In the genomic region with DNA sequence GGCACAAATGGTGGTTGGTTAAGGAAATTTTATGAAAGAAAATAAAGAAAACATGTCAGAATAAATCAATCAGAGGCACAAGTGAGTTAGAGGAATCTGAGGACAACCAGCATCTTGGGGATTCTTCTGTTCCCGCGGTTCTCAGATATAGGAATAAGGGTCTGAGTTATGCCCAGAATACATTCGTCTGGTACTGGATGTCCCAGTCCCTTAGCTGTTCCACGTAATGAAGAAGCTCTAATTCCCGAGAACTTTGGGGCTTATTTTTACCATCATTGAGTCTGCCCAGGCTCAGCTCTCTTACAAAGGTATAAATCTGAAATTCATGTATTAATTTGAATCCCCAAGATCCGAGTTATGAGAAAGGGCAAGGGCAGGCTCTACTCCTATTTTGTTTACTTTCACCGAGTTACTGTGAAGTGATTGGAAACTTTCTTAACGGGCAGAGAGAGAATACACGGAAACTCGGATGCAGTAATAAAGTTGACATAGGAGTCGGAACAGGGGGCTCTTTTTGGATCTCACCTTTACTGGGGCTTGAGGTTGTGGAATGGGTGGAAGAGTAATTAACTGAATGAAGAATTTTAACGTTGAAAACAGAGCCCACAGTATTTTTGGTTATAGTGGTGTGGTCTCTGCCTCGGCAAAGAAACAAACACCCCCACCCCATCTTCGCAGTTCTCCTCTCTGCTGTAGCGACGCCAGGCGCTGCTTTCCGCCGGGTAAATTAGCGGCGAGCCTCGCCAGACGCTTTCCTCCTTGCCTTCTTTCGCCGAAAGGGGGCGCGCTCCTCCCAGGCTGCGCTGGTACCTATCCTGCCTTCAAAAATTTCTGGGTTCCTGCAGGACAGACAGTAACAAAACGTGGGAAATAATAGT, we compare ENCODE assay signal across 9 cellular contexts. TPM values are rescaled to one million over a fixed set of nuclear protein-coding genes. Genes with fewer than 3 reads are reported as not detected.
DNase-seq lines count a peak whose midpoint lies in the region; ATAC-seq, FAIRE-seq and TF ChIP-seq lines count a peak whose summit lies in the region.
"Had no signal": no experiment of that assay in that cellular context is flagged by ENCODE, and none has a peak within 500 bp of the region (broad histone marks: within the 10 kb centered on the region; RNA-seq: fewer than 3 reads in every experiment).

No MANE protein-coding gene starts in this region.

- no peak overlapping the region for H2BK15ac ChIP-seq in H1 (ENCODE audit: low read length)

- 24% methylated on average over 29 of the region's 29 CpGs for WGBS in A549 (ENCODE audit: missing lambda C conversion rate)
- WGBS in H1 (ENCODE audit: extremely low coverage in 1 of 2, insufficient coverage in 1 of 2, insufficient read length in 1 of 2, insufficient replicate concordance in 2 of 2, low coverage in 1 of 2, low lambda C conversion rate in 2 of 2, missing lambda C conversion rate in 1 of 2), 2 experiments, result 9% methylated on average over 29 of the region's 29 CpGs; no CpG with 5 or more reads in 1 of the 2 experiments
- 6 to 7% methylated on average over 29 of the region's 29 CpGs for WGBS in sigmoid colon, 2 donors

- peak in 1 of 2 experiments; percentile 25; a peak in 2 of 5 replicates for TF ChIP-seq RAD21 in A549 (conservative IDR thresholded peaks at IDR 0.05 in 1 of 2, IDR thresholded peaks at IDR 0.05 in 1 of 2)
- peak; percentile 80 to 85 for TF ChIP-seq RAD21 in H1 (IDR thresholded peaks at IDR 0.05 in 1 of 2, conservative IDR thresholded peaks at IDR 0.05 in 1 of 2; ENCODE audit: low read depth in 2 of 2, low read length in 2 of 2)

- DNase-seq in A549 (ENCODE audit: low read depth in 1 of 2, low spot score in 1 of 2) (no peak), H1 (ENCODE audit: low read depth in 1 of 2, low spot score in 2 of 2) (peak in 1 of 2 experiments; percentile 96), mucosa of descending colon (peak; percentile 59 to 74 (median 71)), COR-L47 (lab: John Stamatoyannopoulos, UW) (no peak), sigmoid colon (no peak)

- TF ChIP-seq POLR2A in A549 (IDR thresholded peaks at IDR 0.05; ENCODE audit: low read length), result no peak
- TF ChIP-seq POLR2A in H1 (IDR thresholded peaks at IDR 0.05; ENCODE audit: control extremely low read depth in 1 of 2, low read depth in 2 of 2, low read length in 2 of 2), result no peak
- no peak for TF ChIP-seq POLR2A in sigmoid colon (IDR thresholded peaks at IDR 0.05)

- no peak overlapping the region for H3K4ac ChIP-seq in H1 (replicated peaks; ENCODE audit: insufficient read length, low read depth, low read length)

- peak; percentile 21; the same call in 2 of the 3 replicates for TF ChIP-seq CTCF in A549 (IDR thresholded peaks at IDR 0.05)
- peak; percentile 84 to 88 (median 86) for TF ChIP-seq CTCF in H1 (IDR thresholded peaks at IDR 0.05; ENCODE audit: control extremely low read depth in 1 of 3, insufficient read depth in 1 of 3, low read depth in 1 of 3, low read length in 3 of 3)
- TF ChIP-seq CTCF in mucosa of descending colon (IDR thresholded peaks at IDR 0.05), result peak; percentile 55
- TF ChIP-seq CTCF in sigmoid colon (IDR thresholded peaks at IDR 0.05), result peak in 2 of 4 experiments; percentile 23 to 39

- CTCF ChIA-PET in A549 (lab: Yijun Ruan, JAX), result no interaction called here
- CTCF ChIA-PET in H1 (lab: Charles Lee; ENCODE audit: partially characterized antibody), result interaction anchor here (0.7 to 3.1 kb wide), 7 partner anchors 13 to 459 kb away, joined by 3 to 24 read pairs (median 3); no protein-coding TSS in a partner anchor

- H3K27ac ChIP-seq in A549 (no peak overlapping the region), H1 (ENCODE audit: low read depth, low read length) (no peak overlapping the region), sigmoid colon (no peak overlapping the region)
- H3K27ac ChIP-seq: neutrophil had no signal

- H2BK5ac ChIP-seq in H1 (ENCODE audit: low read depth, low read length), result no peak overlapping the region

- H3K14ac ChIP-seq in H1 (ENCODE audit: insufficient read length), result no peak overlapping the region

- FAIRE-seq in A549 (lab: Jason Lieb, UNC) (no peak), H1 (lab: Jason Lieb, UNC) (no peak)

- no peak for TF ChIP-seq EP300 in A549 (IDR thresholded peaks at IDR 0.05)
- TF ChIP-seq EP300 in H1 (IDR thresholded peaks at IDR 0.05; ENCODE audit: borderline replicate concordance in 1 of 2, low read depth in 2 of 2, low read length in 2 of 2), result no peak
- no peak for TF ChIP-seq EP300 in sigmoid colon (IDR thresholded peaks at IDR 0.05)

- H3K4me2 ChIP-seq in A549, result no peak overlapping the region
- H3K4me2 ChIP-seq in H1 (ENCODE audit: insufficient read depth in 1 of 2, low read depth in 2 of 2, low read length in 2 of 2), result peak overlapping the region in 1 of 2 experiments; percentile 22; a peak in 2 of 4 replicates

- POLR2A ChIA-PET in A549 (lab: Yijun Ruan, JAX) (no interaction called here), H1 (lab: Charles Lee; ENCODE audit: partially characterized antibody) (no interaction called here)

- H2BK20ac ChIP-seq in H1 (ENCODE audit: low read length), result no peak overlapping the region

- ATAC-seq in A549, result peak in 1 of 2 experiments; percentile 68; a peak in 3 of 6 replicates
- ATAC-seq in HG02885 (IDR thresholded peaks at IDR 0.05; ENCODE audit: poor library complexity, unreplicated experiment), result peak; percentile 75
- ATAC-seq in mucosa of descending colon, result peak; percentile 71
- no peak for ATAC-seq in HG02571 (IDR thresholded peaks at IDR 0.05; ENCODE audit: unreplicated experiment)
- no peak for ATAC-seq in HG02970 (IDR thresholded peaks at IDR 0.05; ENCODE audit: low FRiP score, unreplicated experiment)

- H3K18ac ChIP-seq in H1 (ENCODE audit: extremely low read depth, low read length), result no peak overlapping the region

- no peak overlapping the region for H4K8ac ChIP-seq in H1 (ENCODE audit: extremely low read depth, insufficient read depth, low read length)

- no peak overlapping the region for H2BK120ac ChIP-seq in H1 (replicated peaks; ENCODE audit: low read depth, low read length)

- H3K4me3 ChIP-seq in A549 (no peak overlapping the region), H1 (ENCODE audit: extremely low read depth in 1 of 4, insufficient read depth in 2 of 4, low read depth in 3 of 4, low read length in 4 of 4) (peak overlapping the region in 1 of 4 experiments; percentile 41; a peak in 1 of 8 replicates), mucosa of descending colon (no peak overlapping the region), sigmoid colon (no peak overlapping the region)

- H3K9ac ChIP-seq in H1 (replicated peaks in 1 of 4; ENCODE audit: extremely low read depth in 1 of 4, low read depth in 3 of 4, low read length in 3 of 4), result no peak overlapping the region

- no peak overlapping the region for H4K91ac ChIP-seq in H1 (replicated peaks; ENCODE audit: insufficient read length, low read length)

- intact Hi-C loops in mucosa of descending colon (cut with DNase I, micrococcal nuclease), result no loop called here
- intact Hi-C loops in sigmoid colon (cut with DNase I), result no loop called here

- peaks cover 2 to 6% of the 10 kb centered on the region in 2 experiments for H4K20me1 ChIP-seq in H1 (replicated peaks in 1 of 2; ENCODE audit: control insufficient read depth in 1 of 2, insufficient read depth in 2 of 2, low read length in 2 of 2)

- no peaks in the 10 kb centered on the region for H3K79me1 ChIP-seq in H1 (ENCODE audit: low read depth, low read length)

- H3K23me2 ChIP-seq in H1 (ENCODE audit: low read depth, low read length), result peaks cover 3% of the 10 kb centered on the region; the same call in 1 of the 2 replicates

- H2AK5ac ChIP-seq in H1 (ENCODE audit: low read depth, low read length), result no peak overlapping the region

- no peak overlapping the region for H2BK12ac ChIP-seq in H1 (ENCODE audit: low read depth, low read length)

- no peak overlapping the region for H3K23ac ChIP-seq in H1 (ENCODE audit: insufficient read length)

- H2AFZ ChIP-seq in H1 (ENCODE audit: low read length), result no peak overlapping the region

- H3K36me3 ChIP-seq in H1 (ENCODE audit: control insufficient read depth in 2 of 4, insufficient read depth in 4 of 4, low read length in 3 of 4) (no peaks in the 10 kb centered on the region), mucosa of descending colon (ENCODE audit: low read depth) (no peaks in the 10 kb centered on the region), sigmoid colon (no peaks in the 10 kb centered on the region)
- H3K36me3 ChIP-seq: neutrophil had no signal

- H3K4me1 ChIP-seq in A549, result no peaks in the 10 kb centered on the region
- H3K4me1 ChIP-seq in H1 (replicated peaks in 1 of 4; ENCODE audit: control insufficient read depth in 3 of 4, insufficient read depth in 4 of 4, low read length in 3 of 4), result peaks cover 2 to 13% (median 8%) of the 10 kb centered on the region in 4 experiments; a peak in 5 of 7 replicates
- peaks cover 4% of the 10 kb centered on the region for H3K4me1 ChIP-seq in mucosa of descending colon (ENCODE audit: low read depth)
- peaks cover 0 to 6% (median 0%) of the 10 kb centered on the region in 4 donors for H3K4me1 ChIP-seq in sigmoid colon

- H3K27me3 ChIP-seq in H1 (replicated peaks in 1 of 4; ENCODE audit: control insufficient read depth in 3 of 4, extremely low read depth in 1 of 4, insufficient read depth in 3 of 4, low read length in 3 of 4) (peaks cover 49 to 58% (median 57%) of the 10 kb centered on the region in 4 experiments), sigmoid colon (peaks cover 19 to 75% (median 42%) of the 10 kb centered on the region in 3 donors)

- H3K79me2 ChIP-seq in H1 (ENCODE audit: control insufficient read depth in 1 of 2, insufficient read depth in 2 of 2, low read length in 2 of 2), result no peaks in the 10 kb centered on the region

- H3K9me3 ChIP-seq in A549 (no peaks in the 10 kb centered on the region), H1 (ENCODE audit: insufficient read depth in 2 of 2, low read depth in 1 of 2, low read length in 1 of 2) (no peaks in the 10 kb centered on the region), mucosa of descending colon (no peaks in the 10 kb centered on the region), sigmoid colon (no peaks in the 10 kb centered on the region)
- H3K9me3 ChIP-seq: neutrophil had no signal

- H4K5ac ChIP-seq in H1 (ENCODE audit: insufficient read length, low read depth, low read length), result no peak overlapping the region

- H3K56ac ChIP-seq in H1 (replicated peaks; ENCODE audit: insufficient read length, low read depth, low read length), result no peak overlapping the region

RNA-seq across cellular contexts. Expression of a gene that starts 7.1 kb away (rescaled TPM):
- polyA plus RNA-seq in A549 (2011; rRNA removed), result 0.14 TPM in 1 of 2 replicates, not detected in the other
- 0.08 TPM in 1 of 2 replicates, not detected in the other for polyA plus RNA-seq in A549 (2012; cell fraction: cytosol; rRNA removed)
- not detected in 2 replicates for polyA plus RNA-seq in A549 (2012; cell fraction: nucleus; rRNA removed)
- not detected in 3 replicates for polyA plus RNA-seq in A549 (2017; fragmentation: RNase III; extraction: RNeasy Plus Mini Kit Qiagen cat#74134 plus additional on column Dnase treatment)
- not detected in 2 replicates for polyA minus RNA-seq in A549 (2011; rRNA and poly(A)+ RNA removed)
- total RNA-seq in H1 (2021; fragmentation: NEBNext Ultra II Directional; extraction: Animal tissue kit (Norgen Biotek cat#: 25700)), result not detected in 2 replicates
- not detected in 2 replicates for polyA plus RNA-seq in H1 (2011; rRNA removed)
- polyA plus RNA-seq in H1 (2011; cell fraction: cytosol; rRNA removed), result not detected
- 0.10 TPM for polyA plus RNA-seq in H1 (2011; cell fraction: nucleus; rRNA removed)
- 0.04 to 0.12 TPM (median 0.04 TPM) in 3 of 4 replicates, not detected in the other for polyA plus RNA-seq in H1 (2012, experiment 1 of 2)
- polyA plus RNA-seq in H1 (2012, experiment 2 of 2), result not detected
- polyA plus RNA-seq in H1 (2013, experiment 1 of 2), result 0.04 TPM
- polyA plus RNA-seq in H1 (2013, experiment 2 of 2), result 0.04 TPM
- polyA minus RNA-seq in H1 (2011; rRNA and poly(A)+ RNA removed), result 0.09 TPM in 1 of 2 replicates, not detected in the other
- polyA minus RNA-seq in H1 (2011; cell fraction: cytosol; rRNA and poly(A)+ RNA removed), result not detected
- polyA minus RNA-seq in H1 (2011; cell fraction: nucleus; rRNA and poly(A)+ RNA removed), result 0.30 TPM
- 1 to 10 TPM; 2.1 to 4.4 (median 3.9) TPM for total RNA-seq in mucosa of descending colon
- total RNA-seq in sigmoid colon, result 10 to 100 TPM in 1 of 4 donors, 1 to 10 TPM in 3; 4.3 to 16.6 (median 8.9) TPM
- polyA plus RNA-seq in sigmoid colon, result 1 to 10 TPM in 2 of 3 donors, under 1 TPM in 1; 0.46 to 7.9 (median 3.0) TPM

Comparison
In these comparisons a context has a peak if more than half of its experiments do, and no peak if none do; other contexts are left out.
1. ATAC-seq: peak in HG02885 (single experiment) and mucosa of descending colon (single experiment); none in HG02571 (single experiment) and HG02970 (single experiment).
2. DNase-seq: peak in mucosa of descending colon (3 of 3); none in A549 (0 of 2), COR-L47 (single experiment) and sigmoid colon (single experiment).